Comparison of ENCODE assay signal across 14 cellular contexts in genomic region chr11:109707411-109707810, GRCh38.
"Had no signal": no experiment of that assay in that cellular context is flagged by ENCODE, and none has a peak within 500 bp of the region (broad histone marks: within the 10 kb centered on the region; RNA-seq: fewer than 3 reads in every experiment).

No MANE protein-coding gene starts in this region.

- H3K9me3 ChIP-seq: ovary had no signal

- H2AFZ ChIP-seq: neural progenitor cell had no signal

- H3K36me3 ChIP-seq: neural progenitor cell, ovary had no signal

- H3K9ac ChIP-seq: neural progenitor cell had no signal

- H3K27me3 ChIP-seq: foreskin keratinocyte, neural progenitor cell, ovary had no signal

- H3K4me3 ChIP-seq: lung, neural progenitor cell, ovary had no signal

- H3K4me1 ChIP-seq: foreskin keratinocyte, neural progenitor cell had no signal

- H3K4me2 ChIP-seq: neural progenitor cell had no signal

- H3K27ac ChIP-seq: foreskin keratinocyte, neural progenitor cell, ovary had no signal

- DNase-seq: activated CD4-positive, alpha-beta memory T cell treated with anti-CD3 and anti-CD28 coated beads for 36 hours; activated CD4-positive, alpha-beta T cell treated with anti-CD3 and anti-CD28 coated beads for 36 hours; activated naive CD4-positive, alpha-beta T cell treated with anti-CD3 and anti-CD28 coated beads, Interleukin-2, amount 50 U/mL, for 16 hours; activated T-cell treated with anti-CD3 and anti-CD28 coated beads, Interleukin-2, amount 50 U/mL, for 24 hours; dermis blood vessel endothelial cell; effector memory CD8-positive, alpha-beta T cell; foreskin keratinocyte; glutamatergic neuron; midbrain; ovary; stimulated activated CD4-positive, alpha-beta T cell treated with anti-CD3 and anti-CD28 coated beads, Interleukin-12 subunit alpha, Interleukin-12 subunit beta, amount 100 ng/mL, for 4 hours; stimulated activated CD4-positive, alpha-beta T cell treated with anti-CD3 and anti-CD28 coated beads, Interleukin-2, amount 100 ng/mL, for 24 hours had no signal
